Comparison of ENCODE assay signal across 8 cellular contexts in genomic region chr2:193963472-193964119, GRCh38.
DNase-seq lines count a peak whose midpoint lies in the region; ATAC-seq and TF ChIP-seq lines count a peak whose summit lies in the region.

No MANE protein-coding gene starts in this region.

- WGBS in hepatocyte (ENCODE audit: low lambda C conversion rate, missing lambda C conversion rate), result 43% methylated on average over 4 of the region's 4 CpGs

- H3K36me3 ChIP-seq in RWPE2 (ENCODE audit: low read depth), result no peaks in the 10 kb centered on the region
- no peaks in the 10 kb centered on the region for H3K36me3 ChIP-seq in hepatocyte (replicated peaks; ENCODE audit: insufficient read depth, low read depth)

- TF ChIP-seq CTCF in RWPE2 (IDR thresholded peaks at IDR 0.05; ENCODE audit: poor library complexity, severe bottlenecking), result peak; percentile 83
- TF ChIP-seq CTCF in hepatocyte (IDR thresholded peaks at IDR 0.05; ENCODE audit: poor library complexity), result peak; percentile 66

- peak; percentile 75 for ATAC-seq in HG02973 (IDR thresholded peaks at IDR 0.05; ENCODE audit: unreplicated experiment)
- peak; percentile 40; the same call in 1 of the 3 replicates for ATAC-seq in RWPE2 (ENCODE audit: low read depth)

- no peaks in the 10 kb centered on the region for H3K9me2 ChIP-seq in hepatocyte (replicated peaks; ENCODE audit: insufficient read depth)

- no peak overlapping the region for H3K4me2 ChIP-seq in hepatocyte

- DNase-seq in SIG-M5 treated with dmso at 0.1 percent for 504 hours (lab: John Stamatoyannopoulos, UW; ENCODE audit: unreplicated experiment) (peak; percentile 20), SIG-M5 (lab: John Stamatoyannopoulos, UW) (no peak), RWPE2 (ENCODE audit: low spot score) (no peak), hepatocyte (ENCODE audit: low spot score) (peak; percentile 56), T1000 (lab: John Stamatoyannopoulos, UW) (no peak), 8988T (no peak)
- DNase-seq in central memory CD4-positive, alpha-beta T cell, result no peak

- H3K4me3 ChIP-seq in RWPE2 (ENCODE audit: severe bottlenecking) (no peak overlapping the region), hepatocyte (no peak overlapping the region)

- H3K27ac ChIP-seq in RWPE2 (ENCODE audit: poor library complexity, severe bottlenecking) (no peak overlapping the region), hepatocyte (no peak overlapping the region)

- H3K4me1 ChIP-seq in RWPE2 (ENCODE audit: insufficient read depth, poor library complexity, severe bottlenecking), result peaks cover 13% of the 10 kb centered on the region
- H3K4me1 ChIP-seq in hepatocyte (ENCODE audit: insufficient read depth), result no peaks in the 10 kb centered on the region

- H3K9me3 ChIP-seq in RWPE2 (ENCODE audit: severe bottlenecking) (no peaks in the 10 kb centered on the region), hepatocyte (ENCODE audit: low read depth) (no peaks in the 10 kb centered on the region)

- no peak overlapping the region for H2AFZ ChIP-seq in hepatocyte

- H3K27me3 ChIP-seq in RWPE2 (ENCODE audit: insufficient read depth, poor library complexity, severe bottlenecking) (no peaks in the 10 kb centered on the region), hepatocyte (no peaks in the 10 kb centered on the region)

- H3K79me2 ChIP-seq in hepatocyte, result no peaks in the 10 kb centered on the region

- H4K20me1 ChIP-seq in hepatocyte (ENCODE audit: insufficient read depth, poor library complexity, severe bottlenecking), result no peaks in the 10 kb centered on the region

Comparison
In these comparisons a context has a peak if more than half of its experiments do, and no peak if none do; other contexts are left out.
1. DNase-seq: peak in SIG-M5 treated with dmso at 0.1 percent for 504 hours (single experiment) and hepatocyte (single experiment); none in SIG-M5 (single experiment), RWPE2 (single experiment), T1000 (single experiment), 8988T (single experiment) and central memory CD4-positive, alpha-beta T cell (single experiment).